In the genomic region with DNA sequence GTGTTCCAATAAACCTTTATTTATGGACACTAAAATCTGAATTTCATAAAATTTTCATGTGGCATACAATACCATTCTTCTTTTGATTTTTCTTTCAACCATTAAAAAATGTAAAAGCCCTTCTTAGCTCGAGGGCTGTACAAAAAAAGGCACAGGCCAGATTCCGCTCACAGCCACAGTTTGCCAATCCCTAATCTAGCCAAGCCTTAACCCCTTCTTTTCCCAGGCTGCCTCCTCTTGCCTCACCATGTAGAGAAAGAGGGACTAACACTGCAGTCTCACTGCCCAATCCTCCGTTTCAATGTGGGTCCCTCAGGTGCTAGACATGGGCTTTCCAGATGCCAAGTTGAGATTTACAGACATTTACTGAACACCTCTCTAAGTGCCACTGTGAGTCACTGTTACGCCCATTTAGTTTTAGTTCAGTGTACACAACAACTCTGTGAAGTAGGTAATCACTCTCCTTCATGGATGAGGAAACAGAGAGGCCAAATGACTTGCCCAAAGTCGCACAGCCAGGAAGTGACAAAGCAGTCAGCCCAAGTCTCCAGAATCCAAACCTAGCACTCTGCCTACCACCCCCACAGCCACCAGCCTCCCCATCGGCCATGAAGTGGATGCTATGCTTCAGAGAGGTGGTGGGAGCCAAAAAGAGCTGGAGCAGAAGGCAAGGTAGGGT, we compare ENCODE assay signal across 14 cellular contexts.
DNase-seq lines count a peak whose midpoint lies in the region; ATAC-seq and TF ChIP-seq lines count a peak whose summit lies in the region.
"Had no signal": no experiment of that assay in that cellular context is flagged by ENCODE, and none has a peak within 500 bp of the region (broad histone marks: within the 10 kb centered on the region; RNA-seq: fewer than 3 reads in every experiment).

No MANE protein-coding gene starts in this region.

- WGBS in heart right ventricle, 2 donors: 53 to 64% methylated on average over 6 of the region's 6 CpGs

- no peaks in the 10 kb centered on the region for H3K27me3 Mint-ChIP-seq in T-cell
- H3K27me3 Mint-ChIP-seq: activated naive CD8-positive, alpha-beta T cell treated with anti-CD3 and anti-CD28 coated beads for 36 hours had no signal

- H3K36me3 ChIP-seq in PC-3 (ENCODE audit: low read depth, low read length) (no peaks in the 10 kb centered on the region), heart right ventricle (peaks cover 0 to 91% (median 9%) of the 10 kb centered on the region in 9 donors)

- no peaks in the 10 kb centered on the region for H3K9me2 ChIP-seq in PC-3 (replicated peaks; ENCODE audit: low read length)

- H3K27ac ChIP-seq in PC-3 (ENCODE audit: low read length): no peak overlapping the region
- H3K27ac ChIP-seq in heart right ventricle: peak overlapping the region in 8 of 10 donors; percentile 8 to 97 (median 78)

- BruUV-seq in PC-3 (replicated peaks; lab: Mats Ljungman, UMichigan): no TSS peak

- no peaks in the 10 kb centered on the region for H3K36me3 Mint-ChIP-seq in stimulated activated effector memory CD8-positive, alpha-beta T cell treated with anti-CD3 and anti-CD28 coated beads, Interleukin-12 subunit alpha, Interleukin-12 subunit beta, amount 100 ng/mL, for 72 hours
- H3K36me3 Mint-ChIP-seq in T-cell: no peaks in the 10 kb centered on the region
- H3K36me3 Mint-ChIP-seq: activated naive CD8-positive, alpha-beta T cell treated with anti-CD3 and anti-CD28 coated beads for 36 hours had no signal

- H2AFZ ChIP-seq in PC-3 (ENCODE audit: low read length): no peak overlapping the region

- H3K4me1 ChIP-seq in PC-3 (ENCODE audit: insufficient read depth, low read length) (peaks cover 6% of the 10 kb centered on the region; the same call in 1 of the 2 replicates), heart right ventricle (peaks cover 6 to 91% (median 60%) of the 10 kb centered on the region in 9 donors)

- H3K9me3 Mint-ChIP-seq in stimulated activated effector memory CD8-positive, alpha-beta T cell treated with anti-CD3 and anti-CD28 coated beads, Interleukin-12 subunit alpha, Interleukin-12 subunit beta, amount 100 ng/mL, for 72 hours: no peaks in the 10 kb centered on the region
- H3K9me3 Mint-ChIP-seq in T-cell: no peaks in the 10 kb centered on the region
- H3K9me3 Mint-ChIP-seq: activated B cell treated with CpG ODN at 0.5 μM for 24 hours; activated naive CD8-positive, alpha-beta T cell treated with anti-CD3 and anti-CD28 coated beads for 36 hours had no signal

- no peaks in the 10 kb centered on the region for H4K20me1 ChIP-seq in PC-3 (ENCODE audit: low read length)

- no peak overlapping the region for H3K4me2 ChIP-seq in PC-3 (ENCODE audit: low read length)

- DNase-seq in PC-3 (no peak), heart right ventricle (no peak), sciatic nerve (ENCODE audit: low spot score) (no peak), SHP77 treated with DMSO at 0.1 percent for 48 hours (lab: John Stamatoyannopoulos, UW) (no peak), GM13977 (ENCODE audit: low spot score) (no peak), T-cell (no peak)
- DNase-seq in stimulated activated effector memory CD8-positive, alpha-beta T cell treated with anti-CD3 and anti-CD28 coated beads, Interleukin-12 subunit alpha, Interleukin-12 subunit beta, amount 100 ng/mL, for 72 hours (ENCODE audit: low spot score in 2 of 2): no peak
- DNase-seq: activated B cell treated with CpG ODN at 0.5 μM for 24 hours; activated naive CD8-positive, alpha-beta T cell treated with anti-CD3 and anti-CD28 coated beads for 36 hours; MM.1S; stimulated activated CD4-positive, alpha-beta T cell treated with anti-CD3 and anti-CD28 coated beads, Interleukin-4, amount 100 ng/mL, for 24 hours; stimulated activated naive CD4-positive, alpha-beta T cell had no signal

- H3K79me2 ChIP-seq in PC-3 (ENCODE audit: low read length): no peaks in the 10 kb centered on the region

- no peak for TF ChIP-seq POLR2A in GM18505 (IDR thresholded peaks at IDR 0.05; ENCODE audit: borderline replicate concordance, extremely low read depth, insufficient read depth, insufficient read length)

- intact Hi-C loops in PC-3 (cut with micrococcal nuclease) (no loop called here), heart right ventricle (cut with DNase I) (loop anchor here in 4 of 10 donors (5.0 to 10.0 kb wide), 2 partner anchors 46 to 49 kb away; no protein-coding TSS in a partner anchor), sciatic nerve (cut with DNase I) (no loop called here)

- peak; percentile 58 for ATAC-seq in GM18505 (IDR thresholded peaks at IDR 0.05; ENCODE audit: unreplicated experiment)
- peak; percentile 29 for ATAC-seq in PC-3
- ATAC-seq in heart right ventricle: peak in 3 of 8 donors; percentile 14 to 37 (median 15)
- no peak for ATAC-seq in stimulated activated effector memory CD8-positive, alpha-beta T cell treated with anti-CD3 and anti-CD28 coated beads, Interleukin-12 subunit alpha, Interleukin-12 subunit beta, amount 100 ng/mL, for 72 hours
- ATAC-seq in sciatic nerve: no peak
- no peak for ATAC-seq in T-cell (replicated peaks in 1 of 4)
- ATAC-seq: HCT116 had no signal

- TF ChIP-seq CTCF in PC-3 (conservative IDR thresholded peaks at IDR 0.05; ENCODE audit: low read depth, low read length) (no peak), heart right ventricle (IDR thresholded peaks at IDR 0.05) (no peak), GM13977 (IDR thresholded peaks at IDR 0.05; ENCODE audit: extremely low read depth, insufficient read depth, missing control alignments) (no peak)

- no peaks in the 10 kb centered on the region for H3F3A ChIP-seq in PC-3 (ENCODE audit: low read length, unreplicated experiment)

- CTCF ChIA-PET in PC-3 (lab: Charles Lee): no interaction called here
- CTCF ChIA-PET in T-cell (lab: Charles Lee): no interaction called here

- in situ Hi-C loops in GM13977 (cut with MboI; ENCODE audit: low pct_unique_long_range_greater_than_20kb, low sequenced_read_pairs, unreplicated experiment): no loop called here

- H3K27ac Mint-ChIP-seq in stimulated activated effector memory CD8-positive, alpha-beta T cell treated with anti-CD3 and anti-CD28 coated beads, Interleukin-12 subunit alpha, Interleukin-12 subunit beta, amount 100 ng/mL, for 72 hours: peak overlapping the region; percentile 26
- H3K27ac Mint-ChIP-seq in T-cell: no peak overlapping the region
- H3K27ac Mint-ChIP-seq: activated B cell treated with CpG ODN at 0.5 μM for 24 hours; activated naive CD8-positive, alpha-beta T cell treated with anti-CD3 and anti-CD28 coated beads for 36 hours had no signal

- H3K9me3 ChIP-seq in PC-3 (ENCODE audit: low read length) (no peaks in the 10 kb centered on the region), heart right ventricle (no peaks in the 10 kb centered on the region)

- H3K4me3 ChIP-seq in PC-3 (ENCODE audit: low read length) (no peak overlapping the region), heart right ventricle (no peak overlapping the region)

- H3K9ac ChIP-seq in PC-3 (ENCODE audit: low read length): no peak overlapping the region

- H3K27me3 ChIP-seq in PC-3 (ENCODE audit: low read length): no peaks in the 10 kb centered on the region
- no peaks in the 10 kb centered on the region for H3K27me3 ChIP-seq in heart right ventricle

- H3K4me3 Mint-ChIP-seq in stimulated activated effector memory CD8-positive, alpha-beta T cell treated with anti-CD3 and anti-CD28 coated beads, Interleukin-12 subunit alpha, Interleukin-12 subunit beta, amount 100 ng/mL, for 72 hours: no peak overlapping the region
- no peak overlapping the region for H3K4me3 Mint-ChIP-seq in T-cell
- H3K4me3 Mint-ChIP-seq: activated B cell treated with CpG ODN at 0.5 μM for 24 hours; activated naive CD8-positive, alpha-beta T cell treated with anti-CD3 and anti-CD28 coated beads for 36 hours had no signal

- H3K4me1 Mint-ChIP-seq in stimulated activated effector memory CD8-positive, alpha-beta T cell treated with anti-CD3 and anti-CD28 coated beads, Interleukin-12 subunit alpha, Interleukin-12 subunit beta, amount 100 ng/mL, for 72 hours: no peaks in the 10 kb centered on the region
- H3K4me1 Mint-ChIP-seq in T-cell: no peaks in the 10 kb centered on the region
- H3K4me1 Mint-ChIP-seq: activated B cell treated with CpG ODN at 0.5 μM for 24 hours; activated naive CD8-positive, alpha-beta T cell treated with anti-CD3 and anti-CD28 coated beads for 36 hours had no signal

- POLR2A ChIA-PET in PC-3 (lab: Charles Lee; ENCODE audit: unreplicated experiment) (no interaction called here), T-cell (lab: Charles Lee) (no interaction called here)

Comparison
In these comparisons a context has a peak if more than half of its experiments do, and no peak if none do; other contexts are left out.
1. ATAC-seq: peak in GM18505 (single experiment) and PC-3 (single experiment); none in stimulated activated effector memory CD8-positive, alpha-beta T cell treated with anti-CD3 and anti-CD28 coated beads, Interleukin-12 subunit alpha, Interleukin-12 subunit beta, amount 100 ng/mL, for 72 hours (single experiment), sciatic nerve (single experiment) and T-cell (0 of 4).